In genomic region chr1:67892451-67893125, GRCh38 we compare ENCODE assay signal across 15 cellular contexts.
"Had no signal": no experiment of that assay in that cellular context is flagged by ENCODE, and none has a peak within 500 bp of the region (broad histone marks: within the 10 kb centered on the region; RNA-seq: fewer than 3 reads in every experiment).

No MANE protein-coding gene starts in this region.

- H3K9ac ChIP-seq: parathyroid adenoma had no signal

- H3K79me2 ChIP-seq: parathyroid adenoma had no signal

- H3K27me3 ChIP-seq: breast epithelium, uterus had no signal

- ATAC-seq: esophagus mucosa; stimulated activated naive CD8-positive, alpha-beta T cell treated with anti-CD3 and anti-CD28 coated beads, Interleukin-15, amount 100 ng/mL, for 72 hours had no signal

- H3K4me3 Mint-ChIP-seq: activated CD4-positive, alpha-beta memory T cell treated with anti-CD3 and anti-CD28 coated beads, Interleukin-2, amount 10 ng/mL, durations not matched to agents 7 days and 5 days; activated naive CD8-positive, alpha-beta T cell; neural crest cell; stimulated activated naive CD8-positive, alpha-beta T cell treated with anti-CD3 and anti-CD28 coated beads, Interleukin-15, amount 100 ng/mL, for 72 hours had no signal

- H3K4me1 ChIP-seq: breast epithelium, parathyroid adenoma, uterus had no signal

- H3K9me3 Mint-ChIP-seq: activated CD4-positive, alpha-beta memory T cell treated with anti-CD3 and anti-CD28 coated beads, Interleukin-2, amount 10 ng/mL, durations not matched to agents 7 days and 5 days; neural crest cell; stimulated activated naive CD8-positive, alpha-beta T cell treated with anti-CD3 and anti-CD28 coated beads, Interleukin-15, amount 100 ng/mL, for 72 hours had no signal

- DNase-seq: activated CD4-positive, alpha-beta memory T cell treated with anti-CD3 and anti-CD28 coated beads, Interleukin-2, amount 10 ng/mL, durations not matched to agents 7 days and 5 days; activated gamma-delta T cell; activated T-cell treated with anti-CD3 and anti-CD28 coated beads, Interleukin-2, amount 50 U/mL, for 48 hours; amygdala; head of caudate nucleus; stimulated activated CD4-positive, alpha-beta T cell treated with anti-CD3 and anti-CD28 coated beads, Interleukin-15, amount 100 ng/mL, for 24 hours; stimulated activated CD4-positive, alpha-beta T cell treated with anti-CD3 and anti-CD28 coated beads, Interleukin-4, amount 100 ng/mL, for 24 hours; stimulated activated naive CD8-positive, alpha-beta T cell treated with anti-CD3 and anti-CD28 coated beads, Interleukin-15, amount 100 ng/mL, for 72 hours; T-helper 9 cell; uterus had no signal

- H3K27ac Mint-ChIP-seq: activated CD4-positive, alpha-beta memory T cell treated with anti-CD3 and anti-CD28 coated beads, Interleukin-2, amount 10 ng/mL, durations not matched to agents 7 days and 5 days; activated naive CD8-positive, alpha-beta T cell had no signal

- H2AFZ ChIP-seq: parathyroid adenoma had no signal

- H3K27ac ChIP-seq: breast epithelium, parathyroid adenoma, uterus had no signal

- H3K36me3 Mint-ChIP-seq: activated naive CD8-positive, alpha-beta T cell had no signal

- H3K36me3 ChIP-seq: breast epithelium, uterus had no signal

- H3K9me3 ChIP-seq: breast epithelium, uterus had no signal

- H3K4me3 ChIP-seq: breast epithelium, uterus had no signal
